Comparison of ENCODE assay signal across 8 cellular contexts in the genomic region with DNA sequence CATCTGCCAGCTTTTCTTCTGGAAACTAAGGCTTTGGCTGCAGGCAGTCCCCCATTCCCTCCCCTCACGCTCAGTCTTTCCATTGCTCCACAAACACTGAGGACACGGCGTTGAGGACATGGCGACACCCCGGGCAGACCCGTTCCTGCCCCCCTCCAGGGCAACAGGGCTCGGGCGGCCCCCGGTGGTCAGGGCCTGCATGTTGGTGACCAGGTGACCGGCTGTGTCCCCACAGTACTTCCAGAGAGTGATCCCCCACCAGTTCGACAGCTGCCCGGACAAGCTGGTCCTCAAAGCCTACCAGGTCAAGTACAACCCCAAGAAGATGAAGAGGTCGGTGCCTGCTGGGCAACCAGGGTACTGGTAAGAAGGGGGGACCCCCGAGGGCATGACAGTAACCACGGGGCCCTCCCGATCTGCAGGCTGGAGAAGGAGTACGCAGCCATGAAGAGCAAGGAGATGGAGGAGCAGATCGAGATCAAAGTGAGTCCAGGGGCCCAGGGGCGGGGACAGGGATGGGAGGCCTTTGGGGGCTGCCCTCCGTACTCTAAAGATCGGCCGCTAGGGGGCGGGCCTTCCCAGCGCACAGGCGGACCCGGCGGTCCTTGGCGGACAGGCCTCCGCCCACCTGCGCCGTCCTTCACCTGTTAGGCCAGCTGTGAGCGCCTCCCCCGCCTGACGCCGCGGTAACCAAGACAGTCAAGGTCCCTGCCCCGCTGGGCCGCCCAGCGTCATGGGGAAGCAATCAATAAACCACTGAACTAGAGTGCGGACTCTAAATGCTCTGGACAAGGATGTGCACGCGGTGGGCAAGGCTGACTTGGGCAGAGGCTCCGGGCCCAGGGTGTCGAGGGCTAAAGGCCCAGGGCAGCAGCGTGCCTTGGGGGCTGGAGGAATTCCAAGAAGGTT. TPM values are rescaled to one million over a fixed set of nuclear protein-coding genes. Genes with fewer than 3 reads are reported as not detected.
DNase-seq lines count a peak whose midpoint lies in the region; ATAC-seq and TF ChIP-seq lines count a peak whose summit lies in the region.

No MANE protein-coding gene starts in this region.

- no peak overlapping the region for H3K27ac Mint-ChIP-seq in natural killer cell treated with Interleukin-12 subunit alpha and Interleukin-12 subunit beta and Interleukin-15 and Interleukin-18, amount 100 ng/mL, for 72 hours

- POLR2A ChIA-PET in OCI-LY7 (lab: Charles Lee), result no interaction called here

- H3K27me3 ChIP-seq in esophagus muscularis mucosa (peaks cover 0 to 38% (median 0%) of the 10 kb centered on the region in 4 donors), suprapubic skin (no peaks in the 10 kb centered on the region)

- TF ChIP-seq CTCF in OCI-LY7 (conservative IDR thresholded peaks at IDR 0.05; ENCODE audit: low read length), result peak; percentile 87
- peak; percentile 64 to 81 (median 75) for TF ChIP-seq CTCF in esophagus muscularis mucosa (IDR thresholded peaks at IDR 0.05)
- peak; percentile 38 to 78 for TF ChIP-seq CTCF in suprapubic skin (IDR thresholded peaks at IDR 0.05)

- no peak overlapping the region for H3K4me2 ChIP-seq in OCI-LY7 (ENCODE audit: low read length)

- no TSS peak for BruUV-seq in OCI-LY7 (replicated peaks; lab: Mats Ljungman, UMichigan)

- DNase-seq in COR-L47 (lab: John Stamatoyannopoulos, UW) (peak; percentile 94), HUDEP-2 (lab: John Stamatoyannopoulos, UW; ENCODE audit: unreplicated experiment in 76 of 76) (peak in 60 of 76 experiments; percentile 18 to 81 (median 56)), OCI-LY7 (ENCODE audit: low spot score) (peak; percentile 74), esophagus muscularis mucosa (ENCODE audit: extremely low spot score) (no peak), suprapubic skin (ENCODE audit: low spot score in 2 of 2) (peak in 1 of 2 donors; percentile 70)
- DNase-seq in activated T-cell treated with anti-CD3 and anti-CD28 coated beads, Interleukin-2, amount 50 U/mL, for 1 hour, result peak; percentile 73
- DNase-seq in natural killer cell treated with Interleukin-12 subunit alpha and Interleukin-12 subunit beta and Interleukin-15 and Interleukin-18, amount 100 ng/mL, for 72 hours (ENCODE audit: low spot score), result peak; percentile 78

- H3K27me3 Mint-ChIP-seq in natural killer cell treated with Interleukin-12 subunit alpha and Interleukin-12 subunit beta and Interleukin-15 and Interleukin-18, amount 100 ng/mL, for 72 hours, result no peaks in the 10 kb centered on the region

- CTCF ChIA-PET in OCI-LY7 (lab: Charles Lee; ENCODE audit: unreplicated experiment), result interaction anchor here (0.7 to 1.1 kb wide), 2 partner anchors 16 to 90 kb away, joined by 3 read pairs; a partner anchor contains a TSS

- H3K4me1 ChIP-seq in OCI-LY7 (ENCODE audit: insufficient read depth, low read length, poor library complexity, severe bottlenecking), result peaks cover 3% of the 10 kb centered on the region
- H3K4me1 ChIP-seq in esophagus muscularis mucosa, result peaks cover 8 to 11% (median 9%) of the 10 kb centered on the region in 4 donors
- H3K4me1 ChIP-seq in suprapubic skin, result peaks cover 24% of the 10 kb centered on the region

- no peaks in the 10 kb centered on the region for H3K36me3 Mint-ChIP-seq in natural killer cell treated with Interleukin-12 subunit alpha and Interleukin-12 subunit beta and Interleukin-15 and Interleukin-18, amount 100 ng/mL, for 72 hours

- H3K4me3 Mint-ChIP-seq in natural killer cell treated with Interleukin-12 subunit alpha and Interleukin-12 subunit beta and Interleukin-15 and Interleukin-18, amount 100 ng/mL, for 72 hours, result no peak overlapping the region

- peaks cover 0 to 3% of the 10 kb centered on the region in 2 donors for H3K4me1 Mint-ChIP-seq in natural killer cell treated with Interleukin-12 subunit alpha and Interleukin-12 subunit beta and Interleukin-15 and Interleukin-18, amount 100 ng/mL, for 72 hours (ENCODE audit: low read depth in 2 of 2)

- intact Hi-C loops in OCI-LY7 (cut with micrococcal nuclease; ENCODE audit: unreplicated experiment), result loop anchor here (1.0 to 5.0 kb wide), 3 partner anchors 68 to 89 kb away; a partner anchor contains a TSS
- intact Hi-C loops in esophagus muscularis mucosa (cut with DNase I), result loop anchor here (2.0 kb wide), 1 partner anchor 148 kb away; no protein-coding TSS in a partner anchor

- TF ChIP-seq POLR2A in esophagus muscularis mucosa (IDR thresholded peaks at IDR 0.05; ENCODE audit: low read depth), result no peak
- TF ChIP-seq POLR2A in suprapubic skin (IDR thresholded peaks at IDR 0.05), result no peak

- no peaks in the 10 kb centered on the region for H3K9me2 ChIP-seq in OCI-LY7 (ENCODE audit: insufficient read depth, low read length)

- H3K4me3 ChIP-seq in OCI-LY7 (ENCODE audit: low read depth, low read length, poor library complexity, severe bottlenecking) (no peak overlapping the region), esophagus muscularis mucosa (no peak overlapping the region), suprapubic skin (no peak overlapping the region)

- no peaks in the 10 kb centered on the region for H3K79me2 ChIP-seq in OCI-LY7 (ENCODE audit: insufficient read depth, low read depth, low read length)

- WGBS in esophagus muscularis mucosa, result 45% methylated on average over 13 of the region's 45 CpGs
- WGBS in suprapubic skin, result 32% methylated on average over 29 of the region's 45 CpGs

- H4K20me1 ChIP-seq in OCI-LY7 (ENCODE audit: insufficient read depth, low read length), result no peaks in the 10 kb centered on the region

- H3K36me3 ChIP-seq in OCI-LY7 (ENCODE audit: insufficient read depth, low read length), result no peaks in the 10 kb centered on the region
- peaks cover 0 to 39% (median 12%) of the 10 kb centered on the region in 4 donors for H3K36me3 ChIP-seq in esophagus muscularis mucosa
- no peaks in the 10 kb centered on the region for H3K36me3 ChIP-seq in suprapubic skin

- no peaks in the 10 kb centered on the region for H3K9me3 Mint-ChIP-seq in natural killer cell treated with Interleukin-12 subunit alpha and Interleukin-12 subunit beta and Interleukin-15 and Interleukin-18, amount 100 ng/mL, for 72 hours

- TF ChIP-seq EP300 in esophagus muscularis mucosa (IDR thresholded peaks at IDR 0.05) (no peak), suprapubic skin (IDR thresholded peaks at IDR 0.05) (no peak)

- H3K27ac ChIP-seq in OCI-LY7 (ENCODE audit: low read depth, low read length, poor library complexity, severe bottlenecking), result no peak overlapping the region
- no peak overlapping the region for H3K27ac ChIP-seq in esophagus muscularis mucosa (replicated peaks in 1 of 4)
- H3K27ac ChIP-seq in suprapubic skin, result no peak overlapping the region

- H2AFZ ChIP-seq in OCI-LY7 (ENCODE audit: low read length), result no peak overlapping the region

- peak; percentile 71 to 82 for ATAC-seq in natural killer cell treated with Interleukin-12 subunit alpha and Interleukin-12 subunit beta and Interleukin-15 and Interleukin-18, amount 100 ng/mL, for 72 hours
- ATAC-seq in GM21717 (IDR thresholded peaks at IDR 0.05; ENCODE audit: unreplicated experiment), result no peak

- H3K9me3 ChIP-seq in OCI-LY7 (ENCODE audit: low read length), result no peaks in the 10 kb centered on the region
- no peaks in the 10 kb centered on the region for H3K9me3 ChIP-seq in esophagus muscularis mucosa
- no peaks in the 10 kb centered on the region for H3K9me3 ChIP-seq in suprapubic skin

RNA-seq across cellular contexts. Expression of a gene that starts 21.1 kb away (rescaled TPM):
- not detected in 2 replicates for total RNA-seq in OCI-LY7 (2014; rRNA removed; shearing (Covaris generic))
- 0.17 TPM in 1 of 2 replicates, not detected in the other for total RNA-seq in OCI-LY7 (2022)
- under 1 TPM in 1 of 4 donors, not detected in 3; 0.52 TPM for total RNA-seq in esophagus muscularis mucosa
- not detected for total RNA-seq in natural killer cell treated with Interleukin-12 subunit alpha and Interleukin-12 subunit beta and Interleukin-15 and Interleukin-18, amount 100 ng/mL, for 72 hours
- total RNA-seq in suprapubic skin, result 1 to 10 TPM in 1 of 4 donors, under 1 TPM in 3; 0.26 to 1.1 (median 0.74) TPM

RNA-seq across cellular contexts. Expression of a gene that starts 23.1 kb away (rescaled TPM):
- total RNA-seq in OCI-LY7 (2014; rRNA removed; shearing (Covaris generic)), result 2.7 and 7.4 TPM in 2 replicates
- 5.5 and 5.9 TPM in 2 replicates for total RNA-seq in OCI-LY7 (2022)
- total RNA-seq in esophagus muscularis mucosa, result 10 to 100 TPM; 19.9 to 42.0 (median 29.2) TPM
- 10 to 100 TPM in 1 of 2 donors, 1 to 10 TPM in 1; 7.8 to 11.5 TPM for total RNA-seq in natural killer cell treated with Interleukin-12 subunit alpha and Interleukin-12 subunit beta and Interleukin-15 and Interleukin-18, amount 100 ng/mL, for 72 hours
- total RNA-seq in suprapubic skin, result 10 to 100 TPM; 17.2 to 29.4 (median 25.6) TPM

RNA-seq across cellular contexts. Expression of a gene that starts 35.2 kb away (rescaled TPM):
- 0.08 TPM in 1 of 2 replicates, not detected in the other for total RNA-seq in OCI-LY7 (2014; rRNA removed; shearing (Covaris generic))
- total RNA-seq in OCI-LY7 (2022) (not detected in 2 replicates), esophagus muscularis mucosa (1 to 10 TPM in 1 of 4 donors, under 1 TPM in 2, not detected in 1; 0.33 to 1.0 (median 0.46) TPM), suprapubic skin (10 to 100 TPM; 15.2 to 41.6 (median 30.9) TPM)
- not detected for total RNA-seq in natural killer cell treated with Interleukin-12 subunit alpha and Interleukin-12 subunit beta and Interleukin-15 and Interleukin-18, amount 100 ng/mL, for 72 hours

RNA-seq across cellular contexts. Expression of a gene that starts 50.6 kb away (rescaled TPM):
- total RNA-seq in OCI-LY7 (2014; rRNA removed; shearing (Covaris generic)), result 19.4 and 23.2 TPM in 2 replicates
- total RNA-seq in OCI-LY7 (2022) (44.5 and 48.1 TPM in 2 replicates), esophagus muscularis mucosa (10 to 100 TPM; 17.2 to 31.9 (median 24.5) TPM), suprapubic skin (10 to 100 TPM; 25.1 to 52.4 (median 29.3) TPM)
- total RNA-seq in natural killer cell treated with Interleukin-12 subunit alpha and Interleukin-12 subunit beta and Interleukin-15 and Interleukin-18, amount 100 ng/mL, for 72 hours, result 10 to 100 TPM; 45.2 to 47.1 TPM

Comparison
In these comparisons a context has a peak if more than half of its experiments do, and no peak if none do; other contexts are left out.
1. RNA of a gene that starts 35.2 kb away (total RNA-seq): 15.2 to 41.6 TPM in suprapubic skin; 0.33 to 1.0 TPM in esophagus muscularis mucosa, 0.08 TPM in OCI-LY7 and not detected in natural killer cell treated with Interleukin-12 subunit alpha and Interleukin-12 subunit beta and Interleukin-15 and Interleukin-18, amount 100 ng/mL, for 72 hours; every median in the first group is over 4 times any median in the second.
2. Peak in every context shown above with its lines, with median percentiles within 50 percentile points of each other: CTCF ChIP-seq.